Comparison of ENCODE assay signal across 1 cellular context in the genomic region with DNA sequence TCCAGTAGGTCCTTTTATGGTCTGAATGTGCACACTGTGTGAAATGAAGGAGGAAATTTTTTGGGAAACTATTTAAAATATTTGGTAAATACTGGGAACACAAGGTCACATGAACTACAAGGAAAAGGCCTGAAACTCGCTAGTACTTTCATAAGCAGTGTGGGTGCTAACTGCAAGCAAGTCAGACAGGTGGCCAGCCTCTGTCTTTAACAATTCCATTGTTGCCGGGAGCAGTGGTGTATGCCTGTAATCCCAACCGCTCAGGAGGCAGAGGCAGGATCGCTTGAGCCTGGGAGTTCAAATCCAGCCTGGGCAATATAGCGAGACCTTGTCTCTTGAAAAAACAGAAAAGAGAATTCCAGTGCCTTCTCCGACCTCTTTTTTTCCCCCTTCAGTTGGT.
TF ChIP-seq lines count a peak whose summit lies in the region.

No MANE protein-coding gene starts in this region.

TF ChIP-seq in H1, 55 proteins besides CTCF, POLR2A, EP300 and RAD21:
- 0 out of 2 replicates have a peak, but pooled peaks have one; percentile 10 for TF ChIP-seq TCF12 (IDR thresholded peaks at IDR 0.05; ENCODE audit: low read depth, low read length)
- TF ChIP-seq TAF1 (IDR thresholded peaks at IDR 0.05; ENCODE audit: low read depth, low read length) = no peak
TF ChIP-seq in H1: peak in this region for 1.
